ENCODE assay signal across 25 cellular contexts in the genomic region with DNA sequence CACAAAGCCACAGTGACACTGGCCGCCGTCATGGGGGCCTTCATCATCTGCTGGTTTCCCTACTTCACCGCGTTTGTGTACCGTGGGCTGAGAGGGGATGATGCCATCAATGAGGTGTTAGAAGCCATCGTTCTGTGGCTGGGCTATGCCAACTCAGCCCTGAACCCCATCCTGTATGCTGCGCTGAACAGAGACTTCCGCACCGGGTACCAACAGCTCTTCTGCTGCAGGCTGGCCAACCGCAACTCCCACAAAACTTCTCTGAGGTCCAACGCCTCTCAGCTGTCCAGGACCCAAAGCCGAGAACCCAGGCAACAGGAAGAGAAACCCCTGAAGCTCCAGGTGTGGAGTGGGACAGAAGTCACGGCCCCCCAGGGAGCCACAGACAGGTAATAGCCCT. TPM values are rescaled to one million over a fixed set of nuclear protein-coding genes. Genes with fewer than 3 reads are reported as not detected.
"Had no signal": no experiment of that assay in that cellular context is flagged by ENCODE, and none has a peak within 500 bp of the region (broad histone marks: within the 10 kb centered on the region; RNA-seq: fewer than 3 reads in every experiment).

No MANE protein-coding gene starts in this region.

- H3K27me3 ChIP-seq: adrenal gland, hepatocyte, upper lobe of left lung had no signal

- H3K4me1 ChIP-seq: adrenal gland, foreskin keratinocyte had no signal

- H3K4me3 Mint-ChIP-seq: activated CD4-positive, alpha-beta T cell treated with anti-CD3 and anti-CD28 coated beads for 36 hours; activated naive CD8-positive, alpha-beta T cell; activated T-cell treated with anti-CD3 and anti-CD28 coated beads, Interleukin-2, amount 50 U/mL, for 4 hours; dendritic cell treated with granulocyte-macrophage colony-stimulating factor and Interleukin-4, amounts not matched to agents 40 ng/mL and 50 ng/mL, for 4 days; immature natural killer cell; memory B cell; nephron had no signal

- H3K36me3 Mint-ChIP-seq: immature natural killer cell, memory B cell had no signal

- ATAC-seq: activated CD4-positive, alpha-beta T cell treated with anti-CD3 and anti-CD28 coated beads for 36 hours; activated T-cell treated with anti-CD3 and anti-CD28 coated beads, Interleukin-2, amount 50 U/mL, for 4 hours; foreskin keratinocyte had no signal

- H3K9me3 Mint-ChIP-seq: activated T-cell treated with anti-CD3 and anti-CD28 coated beads, Interleukin-2, amount 50 U/mL, for 4 hours; activated T-helper 2 cell treated with anti-CD3 and anti-CD28 coated beads, Interferon-gamma antibody, Interleukin-2, Interleukin-4, amounts not matched to agents 10 μg/mL and 5 μg/mL and 100 μg/mL, durations not matched to agents 14 hours and 24 hours and 36 hours; dendritic cell treated with granulocyte-macrophage colony-stimulating factor and Interleukin-4, amounts not matched to agents 40 ng/mL and 50 ng/mL, for 4 days; immature natural killer cell; memory B cell; nephron had no signal

- H3K4me2 ChIP-seq: hepatocyte had no signal

- H2AFZ ChIP-seq: hepatocyte had no signal

- H3K9me3 ChIP-seq: adrenal gland, upper lobe of left lung had no signal

- H3K36me3 ChIP-seq: adrenal gland, upper lobe of left lung had no signal

- DNase-seq: activated CD4-positive, alpha-beta T cell treated with anti-CD3 and anti-CD28 coated beads for 36 hours; activated CD4-positive, alpha-beta T cell treated with anti-CD3 and anti-CD28 coated beads, Interleukin-2, amount 50 U/mL, for 4 hours; activated CD8-positive, alpha-beta memory T cell treated with anti-CD3 and anti-CD28 coated beads, Interleukin-2, amount 50 U/mL, for 48 hours; activated naive CD4-positive, alpha-beta T cell; activated T-cell treated with anti-CD3 and anti-CD28 coated beads, Interleukin-2, amount 50 U/mL, for 4 hours; adrenal gland; cerebellar nuclear complex; effector CD8-positive, alpha-beta T cell; erythroblast; foreskin keratinocyte; immature natural killer cell; kidney glomerular epithelial cell; nucleus accumbens; stimulated activated CD4-positive, alpha-beta T cell treated with anti-CD3 and anti-CD28 coated beads, Interleukin-4, amount 100 ng/mL, for 1 hour; stimulated activated naive CD4-positive, alpha-beta T cell treated with Interleukin-2 at 50 U/mL for 16 hours; T-helper 9 cell; upper lobe of left lung had no signal

- H3K4me1 Mint-ChIP-seq: immature natural killer cell, memory B cell had no signal

- H3K27ac Mint-ChIP-seq: activated CD4-positive, alpha-beta T cell treated with anti-CD3 and anti-CD28 coated beads for 36 hours; activated T-helper 2 cell treated with anti-CD3 and anti-CD28 coated beads, Interferon-gamma antibody, Interleukin-2, Interleukin-4, amounts not matched to agents 10 μg/mL and 5 μg/mL and 100 μg/mL, durations not matched to agents 14 hours and 24 hours and 36 hours; dendritic cell treated with granulocyte-macrophage colony-stimulating factor and Interleukin-4, amounts not matched to agents 40 ng/mL and 50 ng/mL, for 4 days; immature natural killer cell; memory B cell; nephron had no signal

- H3K4me3 ChIP-seq: adrenal gland, hepatocyte, upper lobe of left lung had no signal

- H3K27me3 Mint-ChIP-seq: activated CD4-positive, alpha-beta T cell treated with anti-CD3 and anti-CD28 coated beads for 36 hours; activated naive CD8-positive, alpha-beta T cell; dendritic cell treated with granulocyte-macrophage colony-stimulating factor and Interleukin-4, amounts not matched to agents 40 ng/mL and 50 ng/mL, for 4 days had no signal

- H3K27ac ChIP-seq: adrenal gland, foreskin keratinocyte, hepatocyte, upper lobe of left lung had no signal

RNA-seq across cellular contexts. Expression of gene HRH2, which starts 26.1 kb away (rescaled TPM):
- total RNA-seq: bronchial epithelial cell, foreskin keratinocyte, myocyte had no signal
- polyA plus RNA-seq: foreskin keratinocyte had no signal
